Comparison of ENCODE assay signal across 25 cellular contexts in genomic region chr2:1937066-1937465, GRCh38.
"Had no signal": no experiment of that assay in that cellular context is flagged by ENCODE, and none has a peak within 500 bp of the region (broad histone marks: within the 10 kb centered on the region; RNA-seq: fewer than 3 reads in every experiment).

No MANE protein-coding gene starts in this region.

- H3K27ac ChIP-seq: breast epithelium, SK-N-MC had no signal

- H3K4me3 ChIP-seq: breast epithelium, MG63, SK-N-MC had no signal

- H3K27me3 ChIP-seq: breast epithelium, MG63 had no signal

- H3K9me3 Mint-ChIP-seq: activated CD4-positive, alpha-beta memory T cell treated with anti-CD3 and anti-CD28 coated beads for 36 hours; activated CD4-positive, alpha-beta T cell treated with anti-CD3 and anti-CD28 coated beads, Interleukin-2, amount 10 ng/mL, durations not matched to agents 7 days and 5 days; activated naive CD4-positive, alpha-beta T cell treated with anti-CD3 and anti-CD28 coated beads, Interleukin-2, amount 50 U/mL, for 24 hours; activated T-cell treated with anti-CD3 and anti-CD28 coated beads, Interleukin-2, amount 50 U/mL, for 72 hours; T-cell had no signal

- H3K27me3 Mint-ChIP-seq: activated CD4-positive, alpha-beta memory T cell treated with anti-CD3 and anti-CD28 coated beads for 36 hours; activated CD4-positive, alpha-beta T cell treated with anti-CD3 and anti-CD28 coated beads, Interleukin-2, amount 10 ng/mL, durations not matched to agents 7 days and 5 days; activated naive CD4-positive, alpha-beta T cell treated with anti-CD3 and anti-CD28 coated beads, Interleukin-2, amount 50 U/mL, for 24 hours had no signal

- H3K36me3 ChIP-seq: breast epithelium, MG63 had no signal

- H3K4me1 ChIP-seq: breast epithelium had no signal

- ATAC-seq: activated T-cell treated with anti-CD3 and anti-CD28 coated beads, Interleukin-2, amount 50 U/mL, for 72 hours; Panc1; Right ventricle myocardium inferior; T-cell had no signal

- H3K9me3 ChIP-seq: breast epithelium, MG63 had no signal

- H3K36me3 Mint-ChIP-seq: activated CD4-positive, alpha-beta memory T cell treated with anti-CD3 and anti-CD28 coated beads for 36 hours; activated naive CD4-positive, alpha-beta T cell treated with anti-CD3 and anti-CD28 coated beads, Interleukin-2, amount 50 U/mL, for 24 hours; T-cell had no signal

- DNase-seq: activated CD4-positive, alpha-beta memory T cell treated with anti-CD3 and anti-CD28 coated beads for 36 hours; activated CD4-positive, alpha-beta T cell treated with anti-CD3 and anti-CD28 coated beads, Interleukin-2, amount 10 ng/mL, durations not matched to agents 7 days and 5 days; activated CD4-positive, CD25-positive, alpha-beta regulatory T cell; activated T-cell treated with anti-CD3 and anti-CD28 coated beads, Interleukin-2, amount 50 U/mL, for 72 hours; aorta; caudate nucleus; MG63; MV-4-11; NCI-H1105; NCI-H1436; NCI-H1694 treated with DMSO at 0.1 percent for 48 hours; NCI-H2029 treated with DMSO at 0.1 percent for 48 hours; NCI-H510A treated with DMSO at 0.1 percent for 48 hours; NCI-H69; NK-92 treated with Interleukin-12 subunit alpha and Interleukin-12 subunit beta, amount 100 ng/mL, for 24 hours; OCI-M1; RPMI8226; T-cell; T-helper 2 cell; T1000 had no signal

- H3K4me3 Mint-ChIP-seq: activated CD4-positive, alpha-beta memory T cell treated with anti-CD3 and anti-CD28 coated beads for 36 hours; activated CD4-positive, alpha-beta T cell treated with anti-CD3 and anti-CD28 coated beads, Interleukin-2, amount 10 ng/mL, durations not matched to agents 7 days and 5 days; activated naive CD4-positive, alpha-beta T cell treated with anti-CD3 and anti-CD28 coated beads, Interleukin-2, amount 50 U/mL, for 24 hours; activated T-cell treated with anti-CD3 and anti-CD28 coated beads, Interleukin-2, amount 50 U/mL, for 72 hours; T-cell had no signal

- H3K27ac Mint-ChIP-seq: activated CD4-positive, alpha-beta memory T cell treated with anti-CD3 and anti-CD28 coated beads for 36 hours; activated naive CD4-positive, alpha-beta T cell treated with anti-CD3 and anti-CD28 coated beads, Interleukin-2, amount 50 U/mL, for 24 hours; activated T-cell treated with anti-CD3 and anti-CD28 coated beads, Interleukin-2, amount 50 U/mL, for 72 hours; T-cell had no signal

- H3K4me1 Mint-ChIP-seq: activated CD4-positive, alpha-beta T cell treated with anti-CD3 and anti-CD28 coated beads, Interleukin-2, amount 10 ng/mL, durations not matched to agents 7 days and 5 days; activated naive CD4-positive, alpha-beta T cell treated with anti-CD3 and anti-CD28 coated beads, Interleukin-2, amount 50 U/mL, for 24 hours; T-cell had no signal
